Comparison of ENCODE assay signal across 1 cellular context in the genomic region with DNA sequence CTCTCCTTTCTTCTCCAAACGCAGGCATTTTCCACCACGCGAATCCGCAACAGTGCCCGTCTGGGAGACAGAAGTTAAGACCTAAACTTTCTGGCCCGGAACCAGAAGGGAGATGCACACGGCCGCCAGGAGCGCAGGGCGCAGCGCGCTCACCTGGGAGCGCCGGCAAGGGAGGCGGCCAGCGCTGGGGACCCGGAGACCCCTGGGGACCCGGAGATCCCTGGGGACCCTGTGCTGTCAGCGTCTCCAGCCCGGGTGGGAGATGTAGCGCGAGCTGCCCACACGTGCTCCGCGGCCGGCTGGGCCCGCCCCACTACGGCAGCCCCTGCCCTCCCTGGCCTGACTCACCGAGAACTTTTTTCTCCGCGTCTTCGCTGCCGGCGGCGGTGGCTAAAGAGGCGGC.
TF ChIP-seq lines count a peak whose summit lies in the region.

No MANE protein-coding gene starts in this region.

TF ChIP-seq in H1, 55 proteins besides CTCF, POLR2A, EP300 and RAD21:
- TF ChIP-seq HDAC2 (IDR thresholded peaks at IDR 0.05; ENCODE audit: borderline replicate concordance in 1 of 2, low read depth in 2 of 2, low read length in 2 of 2) = peak; percentile 32 to 40; a peak in 1 of 4 replicates
- TF ChIP-seq ASH2L (IDR thresholded peaks at IDR 0.05; ENCODE audit: low read length) = no peak
- peak; percentile 47; the same call in 1 of the 2 replicates for TF ChIP-seq PHF8 (conservative IDR thresholded peaks at IDR 0.05; ENCODE audit: low read depth, low read length)
- TF ChIP-seq KDM4A (IDR thresholded peaks at IDR 0.05; ENCODE audit: low read depth, low read length, severe bottlenecking) = peak; percentile 69
- peak; percentile 48 for TF ChIP-seq TAF7 (optimal IDR thresholded peaks at IDR 0.05; ENCODE audit: borderline replicate concordance, low read depth, low read length)
- no peak for TF ChIP-seq USF2 (IDR thresholded peaks at IDR 0.05; ENCODE audit: low read length)
